ENCODE assay signal across 9 cellular contexts in the genomic region with DNA sequence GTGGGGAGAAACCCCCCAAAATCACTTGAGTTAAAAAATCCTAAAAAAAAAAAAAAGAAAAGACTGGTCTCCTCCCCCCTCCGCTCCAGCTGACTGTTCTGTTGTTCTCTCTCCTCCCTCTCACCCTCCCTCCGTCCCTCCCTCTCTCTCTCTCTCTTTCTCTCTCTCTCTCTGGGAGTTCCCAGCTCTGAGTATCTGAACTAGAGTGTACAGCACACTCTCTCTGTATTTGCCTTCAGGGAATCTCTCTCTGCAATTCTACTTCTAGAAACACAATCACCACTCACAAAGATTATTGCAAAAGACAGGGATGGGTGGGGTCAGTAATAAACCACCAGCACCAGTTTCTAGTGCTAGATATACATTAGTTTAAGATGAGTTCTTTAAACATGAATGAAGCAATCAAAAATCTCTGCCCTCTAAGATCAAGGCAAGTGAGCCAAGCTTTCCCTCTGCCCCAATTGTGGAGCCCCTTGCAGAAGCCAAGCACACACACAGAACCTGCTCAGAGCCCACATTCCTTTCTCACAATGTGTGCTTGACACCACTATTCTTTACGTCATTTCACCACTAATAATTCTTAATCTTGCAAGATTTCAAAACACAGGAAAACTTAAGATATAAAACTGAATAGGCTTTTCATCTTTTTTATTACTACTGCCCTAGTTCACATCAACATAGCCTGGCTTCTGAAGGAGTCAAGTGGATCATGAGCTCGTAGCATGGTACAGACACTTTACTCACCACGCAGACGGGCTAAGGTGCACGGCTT.
DNase-seq lines count a peak whose midpoint lies in the region; ATAC-seq and TF ChIP-seq lines count a peak whose summit lies in the region.
"Had no signal": no experiment of that assay in that cellular context is flagged by ENCODE, and none has a peak within 500 bp of the region (broad histone marks: within the 10 kb centered on the region; RNA-seq: fewer than 3 reads in every experiment).

No MANE protein-coding gene starts in this region.

- H3K27me3 Mint-ChIP-seq in WTC11 (ENCODE audit: low read depth), result no peaks in the 10 kb centered on the region

- no peaks in the 10 kb centered on the region for H3K36me3 ChIP-seq in heart right ventricle

- WGBS in heart right ventricle, 2 donors, result 44 to 56% methylated on average over 7 of the region's 7 CpGs

- peak; percentile 72 for ATAC-seq in WTC11
- peak; percentile 93 to 96 (median 94) for ATAC-seq in heart right ventricle
- ATAC-seq in GM21526 (IDR thresholded peaks at IDR 0.05; ENCODE audit: low FRiP score, unreplicated experiment), result no peak

- H3K27me3 ChIP-seq in heart right ventricle, result no peaks in the 10 kb centered on the region

- H3K4me1 Mint-ChIP-seq in WTC11, result peaks cover 46% of the 10 kb centered on the region

- peak overlapping the region; percentile 67 to 91 (median 87) for H3K27ac ChIP-seq in heart right ventricle

- DNase-seq in ELF-1 (ENCODE audit: low read depth, low spot score), result peak; percentile 27
- no peak for DNase-seq in WTC11 (ENCODE audit: low spot score)
- DNase-seq in heart right ventricle, result peak in 1 of 2 donors; percentile 69
- DNase-seq in renal cortical epithelial cell (ENCODE audit: low read depth), result peak; percentile 90
- no peak for DNase-seq in DMS79 (lab: John Stamatoyannopoulos, UW)
- DNase-seq in ACHN, result no peak
- DNase-seq in GM13976 (ENCODE audit: low spot score), result no peak
- DNase-seq: stimulated activated CD4-positive, alpha-beta T cell treated with anti-CD3 and anti-CD28 coated beads, Interleukin-4, amount 100 ng/mL, for 1 hour had no signal

- no peaks in the 10 kb centered on the region for H3K9me3 Mint-ChIP-seq in WTC11

- H3K4me1 ChIP-seq in heart right ventricle, result peaks cover 8 to 84% (median 43%) of the 10 kb centered on the region in 9 donors

- H3K36me3 Mint-ChIP-seq in WTC11, result no peaks in the 10 kb centered on the region; the same call in 1 of the 2 replicates

- CTCF ChIA-PET in WTC11 (lab: Charles Lee), result interaction anchor here (0.8 to 1.8 kb wide), 3 partner anchors 170 to 229 kb away, joined by 3 to 12 read pairs (median 4); no protein-coding TSS in a partner anchor

- H3K9me3 ChIP-seq in heart right ventricle, result no peaks in the 10 kb centered on the region

- in situ Hi-C loops in ACHN (cut with HindIII; ENCODE audit: low pct_ligation_motif_present, low pct_unique_long_range_greater_than_20kb, low sequenced_read_pairs) (no loop called here), GM13976 (cut with MboI; ENCODE audit: low sequenced_read_pairs, unreplicated experiment) (no loop called here)

- no peak for TF ChIP-seq CTCF in WTC11 (IDR thresholded peaks at IDR 0.05)
- no peak for TF ChIP-seq CTCF in heart right ventricle (IDR thresholded peaks at IDR 0.05)
- no peak for TF ChIP-seq CTCF in GM13976 (IDR thresholded peaks at IDR 0.05; ENCODE audit: borderline replicate concordance, control extremely low read depth, extremely low read depth, insufficient read depth, missing control alignments)

- POLR2A ChIA-PET in WTC11 (lab: Charles Lee), result no interaction called here

- no peak overlapping the region for H3K4me3 Mint-ChIP-seq in WTC11

- peak overlapping the region; percentile 43; the same call in 1 of the 2 replicates for H3K27ac Mint-ChIP-seq in WTC11

- peak overlapping the region in 9 of 10 donors; percentile 31 to 55 (median 49) for H3K4me3 ChIP-seq in heart right ventricle

- intact Hi-C loops in heart right ventricle (cut with DNase I), result no loop called here

TF ChIP-seq in WTC11, 78 proteins besides CTCF, POLR2A, EP300 and RAD21 (continues in another document):
- TF ChIP-seq, protein P1, sequence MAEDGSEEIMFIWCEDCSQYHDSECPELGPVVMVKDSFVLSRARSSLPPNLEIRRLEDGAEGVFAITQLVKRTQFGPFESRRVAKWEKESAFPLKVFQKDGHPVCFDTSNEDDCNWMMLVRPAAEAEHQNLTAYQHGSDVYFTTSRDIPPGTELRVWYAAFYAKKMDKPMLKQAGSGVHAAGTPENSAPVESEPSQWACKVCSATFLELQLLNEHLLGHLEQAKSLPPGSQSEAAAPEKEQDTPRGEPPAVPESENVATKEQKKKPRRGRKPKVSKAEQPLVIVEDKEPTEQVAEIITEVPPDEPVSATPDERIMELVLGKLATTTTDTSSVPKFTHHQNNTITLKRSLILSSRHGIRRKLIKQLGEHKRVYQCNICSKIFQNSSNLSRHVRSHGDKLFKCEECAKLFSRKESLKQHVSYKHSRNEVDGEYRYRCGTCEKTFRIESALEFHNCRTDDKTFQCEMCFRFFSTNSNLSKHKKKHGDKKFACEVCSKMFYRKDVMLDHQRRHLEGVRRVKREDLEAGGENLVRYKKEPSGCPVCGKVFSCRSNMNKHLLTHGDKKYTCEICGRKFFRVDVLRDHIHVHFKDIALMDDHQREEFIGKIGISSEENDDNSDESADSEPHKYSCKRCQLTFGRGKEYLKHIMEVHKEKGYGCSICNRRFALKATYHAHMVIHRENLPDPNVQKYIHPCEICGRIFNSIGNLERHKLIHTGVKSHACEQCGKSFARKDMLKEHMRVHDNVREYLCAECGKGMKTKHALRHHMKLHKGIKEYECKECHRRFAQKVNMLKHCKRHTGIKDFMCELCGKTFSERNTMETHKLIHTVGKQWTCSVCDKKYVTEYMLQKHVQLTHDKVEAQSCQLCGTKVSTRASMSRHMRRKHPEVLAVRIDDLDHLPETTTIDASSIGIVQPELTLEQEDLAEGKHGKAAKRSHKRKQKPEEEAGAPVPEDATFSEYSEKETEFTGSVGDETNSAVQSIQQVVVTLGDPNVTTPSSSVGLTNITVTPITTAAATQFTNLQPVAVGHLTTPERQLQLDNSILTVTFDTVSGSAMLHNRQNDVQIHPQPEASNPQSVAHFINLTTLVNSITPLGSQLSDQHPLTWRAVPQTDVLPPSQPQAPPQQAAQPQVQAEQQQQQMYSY (CRISPR knock-in tag; IDR thresholded peaks at IDR 0.05), result no peak
- no peak for TF ChIP-seq ZNF121 (CRISPR knock-in tag; IDR thresholded peaks at IDR 0.05)
- TF ChIP-seq, protein P2, sequence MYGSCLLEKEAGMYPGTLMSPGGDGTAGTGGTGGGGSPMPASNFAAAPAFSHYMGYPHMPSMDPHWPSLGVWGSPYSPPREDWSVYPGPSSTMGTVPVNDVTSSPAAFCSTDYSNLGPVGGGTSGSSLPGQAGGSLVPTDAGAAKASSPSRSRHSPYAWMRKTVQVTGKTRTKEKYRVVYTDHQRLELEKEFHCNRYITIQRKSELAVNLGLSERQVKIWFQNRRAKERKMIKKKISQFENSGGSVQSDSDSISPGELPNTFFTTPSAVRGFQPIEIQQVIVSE (CRISPR knock-in tag; IDR thresholded peaks at IDR 0.05; ENCODE audit: borderline replicate concordance), result no peak
- TF ChIP-seq FOXP1 (CRISPR knock-in tag; IDR thresholded peaks at IDR 0.05; ENCODE audit: borderline replicate concordance), result no peak
- TF ChIP-seq JAZF1 (CRISPR knock-in tag; IDR thresholded peaks at IDR 0.05), result no peak
- TF ChIP-seq, protein P3, sequence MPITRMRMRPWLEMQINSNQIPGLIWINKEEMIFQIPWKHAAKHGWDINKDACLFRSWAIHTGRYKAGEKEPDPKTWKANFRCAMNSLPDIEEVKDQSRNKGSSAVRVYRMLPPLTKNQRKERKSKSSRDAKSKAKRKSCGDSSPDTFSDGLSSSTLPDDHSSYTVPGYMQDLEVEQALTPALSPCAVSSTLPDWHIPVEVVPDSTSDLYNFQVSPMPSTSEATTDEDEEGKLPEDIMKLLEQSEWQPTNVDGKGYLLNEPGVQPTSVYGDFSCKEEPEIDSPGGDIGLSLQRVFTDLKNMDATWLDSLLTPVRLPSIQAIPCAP (CRISPR knock-in tag; IDR thresholded peaks at IDR 0.05), result no peak
- TF ChIP-seq HMGA2 (CRISPR knock-in tag; IDR thresholded peaks at IDR 0.05), result no peak
- no peak for TF ChIP-seq MYBL2 (CRISPR knock-in tag; IDR thresholded peaks at IDR 0.05)
- TF ChIP-seq, protein P4, sequence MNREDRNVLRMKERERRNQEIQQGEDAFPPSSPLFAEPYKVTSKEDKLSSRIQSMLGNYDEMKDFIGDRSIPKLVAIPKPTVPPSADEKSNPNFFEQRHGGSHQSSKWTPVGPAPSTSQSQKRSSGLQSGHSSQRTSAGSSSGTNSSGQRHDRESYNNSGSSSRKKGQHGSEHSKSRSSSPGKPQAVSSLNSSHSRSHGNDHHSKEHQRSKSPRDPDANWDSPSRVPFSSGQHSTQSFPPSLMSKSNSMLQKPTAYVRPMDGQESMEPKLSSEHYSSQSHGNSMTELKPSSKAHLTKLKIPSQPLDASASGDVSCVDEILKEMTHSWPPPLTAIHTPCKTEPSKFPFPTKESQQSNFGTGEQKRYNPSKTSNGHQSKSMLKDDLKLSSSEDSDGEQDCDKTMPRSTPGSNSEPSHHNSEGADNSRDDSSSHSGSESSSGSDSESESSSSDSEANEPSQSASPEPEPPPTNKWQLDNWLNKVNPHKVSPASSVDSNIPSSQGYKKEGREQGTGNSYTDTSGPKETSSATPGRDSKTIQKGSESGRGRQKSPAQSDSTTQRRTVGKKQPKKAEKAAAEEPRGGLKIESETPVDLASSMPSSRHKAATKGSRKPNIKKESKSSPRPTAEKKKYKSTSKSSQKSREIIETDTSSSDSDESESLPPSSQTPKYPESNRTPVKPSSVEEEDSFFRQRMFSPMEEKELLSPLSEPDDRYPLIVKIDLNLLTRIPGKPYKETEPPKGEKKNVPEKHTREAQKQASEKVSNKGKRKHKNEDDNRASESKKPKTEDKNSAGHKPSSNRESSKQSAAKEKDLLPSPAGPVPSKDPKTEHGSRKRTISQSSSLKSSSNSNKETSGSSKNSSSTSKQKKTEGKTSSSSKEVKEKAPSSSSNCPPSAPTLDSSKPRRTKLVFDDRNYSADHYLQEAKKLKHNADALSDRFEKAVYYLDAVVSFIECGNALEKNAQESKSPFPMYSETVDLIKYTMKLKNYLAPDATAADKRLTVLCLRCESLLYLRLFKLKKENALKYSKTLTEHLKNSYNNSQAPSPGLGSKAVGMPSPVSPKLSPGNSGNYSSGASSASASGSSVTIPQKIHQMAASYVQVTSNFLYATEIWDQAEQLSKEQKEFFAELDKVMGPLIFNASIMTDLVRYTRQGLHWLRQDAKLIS (CRISPR knock-in tag; IDR thresholded peaks at IDR 0.05; ENCODE audit: borderline replicate concordance), result no peak
- TF ChIP-seq CBFB (CRISPR knock-in tag; IDR thresholded peaks at IDR 0.05; ENCODE audit: low read depth), result no peak
- TF ChIP-seq, protein P5, sequence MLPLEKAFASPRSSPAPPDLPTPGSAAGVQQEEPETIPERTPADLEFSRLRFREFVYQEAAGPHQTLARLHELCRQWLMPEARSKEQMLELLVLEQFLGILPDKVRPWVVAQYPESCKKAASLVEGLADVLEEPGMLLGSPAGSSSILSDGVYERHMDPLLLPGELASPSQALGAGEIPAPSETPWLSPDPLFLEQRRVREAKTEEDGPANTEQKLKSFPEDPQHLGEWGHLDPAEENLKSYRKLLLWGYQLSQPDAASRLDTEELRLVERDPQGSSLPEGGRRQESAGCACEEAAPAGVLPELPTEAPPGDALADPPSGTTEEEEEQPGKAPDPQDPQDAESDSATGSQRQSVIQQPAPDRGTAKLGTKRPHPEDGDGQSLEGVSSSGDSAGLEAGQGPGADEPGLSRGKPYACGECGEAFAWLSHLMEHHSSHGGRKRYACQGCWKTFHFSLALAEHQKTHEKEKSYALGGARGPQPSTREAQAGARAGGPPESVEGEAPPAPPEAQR (CRISPR knock-in tag; IDR thresholded peaks at IDR 0.05), result no peak
- no peak for TF ChIP-seq SOX15 (CRISPR knock-in tag; IDR thresholded peaks at IDR 0.05)

Comparison
In these comparisons a context has a peak if more than half of its experiments do, and no peak if none do; other contexts are left out.
1. DNase-seq: peak in ELF-1 (single experiment) and renal cortical epithelial cell (single experiment); none in WTC11 (single experiment), DMS79 (single experiment), ACHN (single experiment) and GM13976 (single experiment).